In the genomic region with DNA sequence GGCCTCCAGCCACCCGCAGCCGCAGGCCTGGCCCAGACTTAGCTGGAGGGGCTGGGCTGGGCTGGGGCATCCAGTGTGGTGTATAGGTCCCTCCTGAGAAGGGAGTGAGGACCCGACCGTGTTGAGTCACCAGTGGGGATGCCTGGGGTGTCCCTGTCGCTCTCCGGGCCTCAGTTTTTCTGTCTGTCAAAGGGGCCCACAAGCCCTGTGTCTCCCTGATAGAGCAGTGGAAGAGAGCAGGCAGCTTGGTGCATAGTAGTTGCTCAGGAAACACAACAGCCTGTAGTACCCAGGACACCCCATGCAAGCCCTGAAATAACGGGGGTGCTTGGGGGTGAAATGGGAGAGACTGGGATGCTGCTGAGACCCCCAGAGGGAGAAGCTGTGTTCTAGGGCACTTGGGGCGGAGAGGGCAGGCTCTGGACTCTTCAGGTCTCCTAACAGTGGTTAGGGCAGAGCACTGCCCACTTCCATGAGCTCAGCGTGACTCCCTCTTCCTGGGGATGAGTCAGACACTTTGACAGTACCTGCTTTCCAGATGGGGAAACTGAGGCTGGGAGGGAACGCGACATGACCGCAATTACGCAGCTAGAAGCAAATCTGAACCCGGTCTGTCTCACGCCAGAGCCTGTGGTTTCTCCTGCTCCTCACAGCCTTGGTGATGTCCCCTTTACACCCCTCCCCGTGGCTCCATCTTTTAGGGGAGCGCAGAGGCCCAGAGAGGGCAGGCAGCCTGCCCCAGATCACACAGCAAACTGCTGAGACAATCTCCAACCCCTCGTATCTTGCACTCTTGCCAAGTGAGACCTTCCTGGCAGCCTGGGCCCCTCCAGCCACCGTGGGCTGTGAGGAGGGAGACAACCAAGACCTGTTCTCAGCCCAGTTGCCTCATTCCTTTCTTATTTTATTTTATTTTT, we compare ENCODE assay signal across 22 cellular contexts. TPM values are rescaled to one million over a fixed set of nuclear protein-coding genes. Genes with fewer than 3 reads are reported as not detected.
A peak's percentile ranks its signal among the peaks of the same experiment; 100 is the strongest.
DNase-seq lines count a peak whose midpoint lies in the region; ATAC-seq, FAIRE-seq and TF ChIP-seq lines count a peak whose summit lies in the region.
"Had no signal": no experiment of that assay in that cellular context is flagged by ENCODE, and none has a peak within 500 bp of the region (broad histone marks: within the 10 kb centered on the region; RNA-seq: fewer than 3 reads in every experiment).

No MANE protein-coding gene starts in this region.

- no peaks in the 10 kb centered on the region for H4K20me1 ChIP-seq in mammary epithelial cell (ENCODE audit: insufficient read depth, low read length)

- no peaks in the 10 kb centered on the region for H3K79me2 ChIP-seq in mammary epithelial cell (ENCODE audit: insufficient read depth, low read length)

- H3K4me2 ChIP-seq in A549 (peak overlapping the region; percentile 75), mammary epithelial cell (ENCODE audit: insufficient read depth, low read depth, low read length) (no peak overlapping the region)

- DNase-seq in A549 (ENCODE audit: low read depth in 1 of 2, low spot score in 1 of 2) (no peak), LNCaP clone FGC (ENCODE audit: low read depth) (no peak), mammary epithelial cell (peak; percentile 23), mesothelial cell of epicardium (ENCODE audit: low spot score in 2 of 2, unreplicated experiment in 2 of 2) (no peak)
- DNase-seq in CD8-positive, alpha-beta T cell: no peak
- no peak for DNase-seq in activated T-cell treated with anti-CD3 and anti-CD28 coated beads, Interleukin-2, amount 50 U/mL, for 4 hours
- no peak for DNase-seq in central memory CD4-positive, alpha-beta T cell
- DNase-seq: activated CD4-positive, alpha-beta T cell treated with anti-CD3 and anti-CD28 coated beads, Interleukin-2, amount 10 ng/mL, durations not matched to agents 24 days and 14 days; immature natural killer cell; stimulated activated naive CD4-positive, alpha-beta T cell had no signal

- peak overlapping the region; percentile 39 for H3K27ac Mint-ChIP-seq in mesothelial cell of epicardium
- no peak overlapping the region for H3K27ac Mint-ChIP-seq in CD8-positive, alpha-beta T cell
- H3K27ac Mint-ChIP-seq: activated CD4-positive, alpha-beta T cell treated with anti-CD3 and anti-CD28 coated beads, Interleukin-2, amount 10 ng/mL, durations not matched to agents 24 days and 14 days; activated naive CD8-positive, alpha-beta T cell; CD8-positive, alpha-beta memory T cell; dendritic cell treated with granulocyte-macrophage colony-stimulating factor and Interleukin-4, amounts not matched to agents 40 ng/mL and 50 ng/mL, for 4 days; immature natural killer cell had no signal

- in situ Hi-C loops in mammary epithelial cell (cut with MboI; ENCODE audit: low sequenced_read_pairs in 2 of 2): no loop called here

- 69% methylated on average over 17 of the region's 19 CpGs for WGBS in A549 (ENCODE audit: missing lambda C conversion rate)
- WGBS in mammary epithelial cell (ENCODE audit: low coverage, missing lambda C conversion rate): 78% methylated on average over 11 of the region's 19 CpGs

- peak; percentile 56 for FAIRE-seq in A549 (lab: Jason Lieb, UNC)

- BruUV-seq in mammary epithelial cell (replicated peaks; lab: Mats Ljungman, UMichigan): no TSS peak

- intact Hi-C loops in mammary epithelial cell (cut with micrococcal nuclease): no loop called here
- intact Hi-C loops in CD8-positive, alpha-beta T cell (cut with DNase I, micrococcal nuclease): no loop called here

- peak in 1 of 2 experiments; percentile 1; a peak in 1 of 6 replicates for ATAC-seq in A549
- no peak for ATAC-seq in CD8-positive, alpha-beta T cell
- no peak for ATAC-seq in HG02973 (IDR thresholded peaks at IDR 0.05; ENCODE audit: unreplicated experiment)
- ATAC-seq in activated T-cell treated with anti-CD3 and anti-CD28 coated beads, Interleukin-2, amount 50 U/mL, for 4 hours: no peak

- TF ChIP-seq RAD21 in A549 (conservative IDR thresholded peaks at IDR 0.05 in 1 of 2, IDR thresholded peaks at IDR 0.05 in 1 of 2): no peak

- H3K36me3 Mint-ChIP-seq in mesothelial cell of epicardium: no peaks in the 10 kb centered on the region
- no peaks in the 10 kb centered on the region for H3K36me3 Mint-ChIP-seq in CD8-positive, alpha-beta T cell
- no peaks in the 10 kb centered on the region for H3K36me3 Mint-ChIP-seq in activated T-cell treated with anti-CD3 and anti-CD28 coated beads, Interleukin-2, amount 50 U/mL, for 4 hours (ENCODE audit: insufficient read depth)
- H3K36me3 Mint-ChIP-seq: activated naive CD8-positive, alpha-beta T cell; brain; CD8-positive, alpha-beta memory T cell; immature natural killer cell had no signal

- TF ChIP-seq POLR2A in A549 (IDR thresholded peaks at IDR 0.05; ENCODE audit: low read length): no peak

- dilution Hi-C loops in mammary epithelial cell (cut with HindIII; ENCODE audit: low sequenced_read_pairs): no loop called here

- H3K4me1 ChIP-seq in A549 (peaks cover 60% of the 10 kb centered on the region), mammary epithelial cell (ENCODE audit: insufficient read depth, low read length) (peaks cover 15% of the 10 kb centered on the region)
- no peaks in the 10 kb centered on the region for H3K4me1 ChIP-seq in CD8-positive, alpha-beta T cell (ENCODE audit: insufficient read depth, low read length)
- H3K4me1 ChIP-seq: esophagus muscularis mucosa had no signal

- TF ChIP-seq EP300 in A549 (IDR thresholded peaks at IDR 0.05): no peak

- H3K36me3 ChIP-seq in mammary epithelial cell (ENCODE audit: insufficient read depth, low read length): no peaks in the 10 kb centered on the region
- H3K36me3 ChIP-seq in CD8-positive, alpha-beta T cell (ENCODE audit: insufficient read depth, low read length): no peaks in the 10 kb centered on the region
- H3K36me3 ChIP-seq: esophagus muscularis mucosa, tibial nerve had no signal

- POLR2A ChIA-PET in A549 (lab: Yijun Ruan, JAX): interaction anchor here (0.6 to 3.2 kb wide), 9 partner anchors 13 to 63 kb away, joined by 3 to 45 read pairs (median 5); no protein-coding TSS in a partner anchor
- POLR2A ChIA-PET in CD8-positive, alpha-beta T cell (lab: Charles Lee): no interaction called here

- peak overlapping the region; percentile 38 for H3K4me3 ChIP-seq in A549
- H3K4me3 ChIP-seq in LNCaP clone FGC (ENCODE audit: low read depth, low read length): peak overlapping the region; percentile 44
- H3K4me3 ChIP-seq in mammary epithelial cell (replicated peaks in 1 of 3; ENCODE audit: insufficient read depth in 1 of 3, low read depth in 2 of 3, low read length in 3 of 3): no peak overlapping the region
- H3K4me3 ChIP-seq in CD8-positive, alpha-beta T cell (ENCODE audit: low read depth, low read length): no peak overlapping the region
- H3K4me3 ChIP-seq: esophagus muscularis mucosa, tibial nerve had no signal

- no peak overlapping the region for H3K4me3 Mint-ChIP-seq in mesothelial cell of epicardium
- H3K4me3 Mint-ChIP-seq in CD8-positive, alpha-beta T cell: no peak overlapping the region
- no peak overlapping the region for H3K4me3 Mint-ChIP-seq in activated T-cell treated with anti-CD3 and anti-CD28 coated beads, Interleukin-2, amount 50 U/mL, for 4 hours
- H3K4me3 Mint-ChIP-seq: activated CD4-positive, alpha-beta T cell treated with anti-CD3 and anti-CD28 coated beads, Interleukin-2, amount 10 ng/mL, durations not matched to agents 24 days and 14 days; activated naive CD8-positive, alpha-beta T cell; brain; CD8-positive, alpha-beta memory T cell; dendritic cell treated with granulocyte-macrophage colony-stimulating factor and Interleukin-4, amounts not matched to agents 40 ng/mL and 50 ng/mL, for 4 days; immature natural killer cell; nephron had no signal

- H3K4me1 Mint-ChIP-seq in mesothelial cell of epicardium: peaks cover 23% of the 10 kb centered on the region
- H3K4me1 Mint-ChIP-seq in CD8-positive, alpha-beta T cell (ENCODE audit: low read depth): no peaks in the 10 kb centered on the region
- no peaks in the 10 kb centered on the region for H3K4me1 Mint-ChIP-seq in activated T-cell treated with anti-CD3 and anti-CD28 coated beads, Interleukin-2, amount 50 U/mL, for 4 hours (ENCODE audit: low read depth)
- H3K4me1 Mint-ChIP-seq: activated CD4-positive, alpha-beta T cell treated with anti-CD3 and anti-CD28 coated beads, Interleukin-2, amount 10 ng/mL, durations not matched to agents 24 days and 14 days; CD8-positive, alpha-beta memory T cell; immature natural killer cell had no signal

- no peak overlapping the region for H3K9ac ChIP-seq in mammary epithelial cell (ENCODE audit: insufficient read depth, low read length)

- H3K27me3 Mint-ChIP-seq in mesothelial cell of epicardium (ENCODE audit: low read depth): no peaks in the 10 kb centered on the region
- H3K27me3 Mint-ChIP-seq in CD8-positive, alpha-beta T cell (ENCODE audit: low read depth): peaks cover 9% of the 10 kb centered on the region
- peaks cover 6% of the 10 kb centered on the region for H3K27me3 Mint-ChIP-seq in activated T-cell treated with anti-CD3 and anti-CD28 coated beads, Interleukin-2, amount 50 U/mL, for 4 hours (ENCODE audit: low read depth)
- H3K27me3 Mint-ChIP-seq: activated CD4-positive, alpha-beta T cell treated with anti-CD3 and anti-CD28 coated beads, Interleukin-2, amount 10 ng/mL, durations not matched to agents 24 days and 14 days had no signal

- CTCF ChIA-PET in A549 (lab: Yijun Ruan, JAX) (interaction anchor here (0.6 to 14.9 kb wide), 14 partner anchors 11 to 64 kb away, joined by 3 to 100 read pairs (median 4); no protein-coding TSS in a partner anchor), mammary epithelial cell (lab: Charles Lee; ENCODE audit: low non-redundant PET) (interaction anchor here (0.6 kb wide), 1 partner anchor 66 kb away, joined by 11 read pairs; no protein-coding TSS in a partner anchor)
- CTCF ChIA-PET in CD8-positive, alpha-beta T cell (lab: Charles Lee): no interaction called here

- no peaks in the 10 kb centered on the region for H3K9me3 Mint-ChIP-seq in mesothelial cell of epicardium
- H3K9me3 Mint-ChIP-seq in CD8-positive, alpha-beta T cell: no peaks in the 10 kb centered on the region
- no peaks in the 10 kb centered on the region for H3K9me3 Mint-ChIP-seq in activated T-cell treated with anti-CD3 and anti-CD28 coated beads, Interleukin-2, amount 50 U/mL, for 4 hours
- H3K9me3 Mint-ChIP-seq: activated CD4-positive, alpha-beta T cell treated with anti-CD3 and anti-CD28 coated beads, Interleukin-2, amount 10 ng/mL, durations not matched to agents 24 days and 14 days; CD8-positive, alpha-beta memory T cell; dendritic cell treated with granulocyte-macrophage colony-stimulating factor and Interleukin-4, amounts not matched to agents 40 ng/mL and 50 ng/mL, for 4 days; immature natural killer cell; nephron had no signal

- H3K9me3 ChIP-seq in A549 (no peaks in the 10 kb centered on the region), mammary epithelial cell (replicated peaks; ENCODE audit: insufficient read depth, low read length) (no peaks in the 10 kb centered on the region)
- H3K9me3 ChIP-seq in CD8-positive, alpha-beta T cell (ENCODE audit: low read length): no peaks in the 10 kb centered on the region
- H3K9me3 ChIP-seq: esophagus muscularis mucosa, tibial nerve had no signal

- TF ChIP-seq CTCF in A549 (IDR thresholded peaks at IDR 0.05) (no peak), LNCaP clone FGC (IDR thresholded peaks at IDR 0.05; ENCODE audit: control insufficient read depth, extremely low read depth, insufficient read depth) (no peak), mammary epithelial cell (conservative IDR thresholded peaks at IDR 0.05 in 1 of 2, IDR thresholded peaks at IDR 0.05 in 1 of 2; ENCODE audit: extremely low read depth in 1 of 2, insufficient read depth in 1 of 2, low read depth in 1 of 2, low read length in 2 of 2) (no peak), mesothelial cell of epicardium (IDR thresholded peaks at IDR 0.05; ENCODE audit: unreplicated experiment) (no peak)
- TF ChIP-seq CTCF in CD8-positive, alpha-beta T cell (IDR thresholded peaks at IDR 0.05): no peak

- peak overlapping the region; percentile 97 to 100 for H3K27ac ChIP-seq in A549
- H3K27ac ChIP-seq in mammary epithelial cell (ENCODE audit: insufficient read depth, low read depth, low read length): no peak overlapping the region
- H3K27ac ChIP-seq in CD8-positive, alpha-beta T cell (ENCODE audit: low read depth, low read length): no peak overlapping the region
- H3K27ac ChIP-seq: esophagus muscularis mucosa, tibial nerve had no signal

- peak overlapping the region; percentile 14 for H2AFZ ChIP-seq in mammary epithelial cell (ENCODE audit: low read depth, low read length)

- H3K27me3 ChIP-seq in mammary epithelial cell (ENCODE audit: insufficient read depth, low read length): no peaks in the 10 kb centered on the region
- no peaks in the 10 kb centered on the region for H3K27me3 ChIP-seq in CD8-positive, alpha-beta T cell (ENCODE audit: insufficient read depth, low read length)

RNA-seq across cellular contexts. Expression of a gene that starts 0.7 kb away (rescaled TPM):
- polyA plus RNA-seq in A549 (2011; rRNA removed) (22.2 and 22.4 TPM in 2 replicates), A549 (2017; fragmentation: RNase III; extraction: RNeasy Plus Mini Kit Qiagen cat#74134 plus additional on column Dnase treatment) (30.1 to 36.5 TPM (median 34.3 TPM) in 3 replicates), mammary epithelial cell (2.0 TPM)
- polyA plus RNA-seq in A549 (2012; cell fraction: cytosol; rRNA removed): 31.5 and 41.0 TPM in 2 replicates
- polyA plus RNA-seq in A549 (2012; cell fraction: nucleus; rRNA removed): 23.6 and 29.0 TPM in 2 replicates
- polyA minus RNA-seq in A549 (2011; rRNA and poly(A)+ RNA removed): 26.5 and 28.7 TPM in 2 replicates
- total RNA-seq in mammary epithelial cell (1 to 10 TPM in 1 of 2 donors, not detected in 1; 1.8 TPM), mesothelial cell of epicardium (0.64 to 0.79 TPM (median 0.74 TPM) in 3 replicates)
- not detected for polyA minus RNA-seq in mammary epithelial cell
- total RNA-seq in CD8-positive, alpha-beta T cell: not detected
- total RNA-seq in activated T-cell treated with anti-CD3 and anti-CD28 coated beads, Interleukin-2, amount 50 U/mL, for 4 hours: not detected
- total RNA-seq: activated CD4-positive, alpha-beta T cell treated with anti-CD3 and anti-CD28 coated beads, Interleukin-2, amount 10 ng/mL, durations not matched to agents 24 days and 14 days; CD8-positive, alpha-beta memory T cell; Daoy; lung microvascular endothelial cell; pulmonary artery endothelial cell; tibial nerve had no signal
- polyA plus RNA-seq: CD8-positive, alpha-beta memory T cell; immature natural killer cell had no signal

RNA-seq across cellular contexts. Expression of a gene that starts 41.0 kb away (rescaled TPM):
- polyA plus RNA-seq in A549 (2011; rRNA removed) (0.62 and 0.95 TPM in 2 replicates), A549 (2017; fragmentation: RNase III; extraction: RNeasy Plus Mini Kit Qiagen cat#74134 plus additional on column Dnase treatment) (4.6 to 6.1 TPM (median 5.6 TPM) in 3 replicates), mammary epithelial cell (0.46 TPM)
- polyA plus RNA-seq in A549 (2012; cell fraction: cytosol; rRNA removed): 2.6 and 3.8 TPM in 2 replicates
- 9.6 and 11.7 TPM in 2 replicates for polyA plus RNA-seq in A549 (2012; cell fraction: nucleus; rRNA removed)
- 0.45 and 0.54 TPM in 2 replicates for polyA minus RNA-seq in A549 (2011; rRNA and poly(A)+ RNA removed)
- total RNA-seq in mammary epithelial cell (1 to 10 TPM; 1.5 to 5.8 TPM), mesothelial cell of epicardium (19.4 to 21.3 TPM (median 20.4 TPM) in 3 replicates)
- 0.31 TPM for polyA minus RNA-seq in mammary epithelial cell
- total RNA-seq in CD8-positive, alpha-beta T cell: 10 to 100 TPM; 13.7 to 16.9 TPM
- 1 to 10 TPM; 1.8 to 2.6 (median 2.0) TPM for total RNA-seq in activated T-cell treated with anti-CD3 and anti-CD28 coated beads, Interleukin-2, amount 50 U/mL, for 4 hours
- total RNA-seq: lung microvascular endothelial cell had no signal
- polyA plus RNA-seq: CD8-positive, alpha-beta memory T cell; immature natural killer cell had no signal

RNA-seq across cellular contexts. Expression of a gene that starts 53.9 kb away (rescaled TPM):
- polyA plus RNA-seq in A549 (2011; rRNA removed) (0.08 and 0.09 TPM in 2 replicates), A549 (2017; fragmentation: RNase III; extraction: RNeasy Plus Mini Kit Qiagen cat#74134 plus additional on column Dnase treatment) (0.12 to 0.13 TPM in 2 of 3 replicates, not detected in the other), mammary epithelial cell (not detected)
- 0.08 and 0.16 TPM in 2 replicates for polyA plus RNA-seq in A549 (2012; cell fraction: cytosol; rRNA removed)
- polyA plus RNA-seq in A549 (2012; cell fraction: nucleus; rRNA removed): 0.24 and 0.60 TPM in 2 replicates
- polyA minus RNA-seq in A549 (2011; rRNA and poly(A)+ RNA removed): 0.39 TPM in 1 of 2 replicates, not detected in the other
- total RNA-seq in mammary epithelial cell (not detected), mesothelial cell of epicardium (not detected in 3 replicates)
- not detected for polyA minus RNA-seq in mammary epithelial cell
- total RNA-seq in CD8-positive, alpha-beta T cell: not detected
- total RNA-seq in activated T-cell treated with anti-CD3 and anti-CD28 coated beads, Interleukin-2, amount 50 U/mL, for 4 hours: not detected
- total RNA-seq: activated CD4-positive, alpha-beta T cell treated with anti-CD3 and anti-CD28 coated beads, Interleukin-2, amount 10 ng/mL, durations not matched to agents 24 days and 14 days; CD8-positive, alpha-beta memory T cell; Daoy; esophagus muscularis mucosa; lung microvascular endothelial cell; pulmonary artery endothelial cell; tibial nerve had no signal
- polyA plus RNA-seq: AG04450; CD8-positive, alpha-beta memory T cell; immature natural killer cell had no signal

Comparison
In these comparisons a context has a peak if more than half of its experiments do, and no peak if none do; other contexts are left out.
1. H3K27ac ChIP-seq: peak in A549 (2 of 2); none in mammary epithelial cell (single experiment) and CD8-positive, alpha-beta T cell (single experiment).
2. H3K4me3 ChIP-seq: peak in A549 (single experiment) and LNCaP clone FGC (single experiment); none in mammary epithelial cell (0 of 3) and CD8-positive, alpha-beta T cell (single experiment).